In genomic region chr5:96079962-96080361, GRCh38 we compare ENCODE assay signal across 21 cellular contexts.
"Had no signal": no experiment of that assay in that cellular context is flagged by ENCODE, and none has a peak within 500 bp of the region (broad histone marks: within the 10 kb centered on the region; RNA-seq: fewer than 3 reads in every experiment).

No MANE protein-coding gene starts in this region.

- H3K36me3 ChIP-seq: heart right ventricle, left ventricle myocardium inferior, prostate gland, suprapubic skin, transverse colon, uterus, WERI-Rb-1 had no signal

- H3K9me3 ChIP-seq: heart right ventricle, left ventricle myocardium inferior, prostate gland, suprapubic skin, transverse colon, uterus had no signal

- H3K36me3 Mint-ChIP-seq: activated naive CD8-positive, alpha-beta T cell; brain; naive B cell had no signal

- H3K9me3 Mint-ChIP-seq: brain; central memory CD8-positive, alpha-beta T cell; naive B cell; neural crest cell had no signal

- H3K27me3 ChIP-seq: heart right ventricle, suprapubic skin, transverse colon, uterus had no signal

- H3K4me3 ChIP-seq: coronary artery, heart right ventricle, left ventricle myocardium inferior, prostate gland, skin epidermis, suprapubic skin, transverse colon, uterus had no signal

- DNase-seq: activated CD4-positive, alpha-beta T cell treated with anti-CD3 and anti-CD28 coated beads for 1 hour; activated CD8-positive, alpha-beta memory T cell treated with anti-CD3 and anti-CD28 coated beads for 24 hours; activated CD8-positive, alpha-beta memory T cell treated with anti-CD3 and anti-CD28 coated beads, Interleukin-2, amount 50 U/mL, for 48 hours; activated gamma-delta T cell treated with Interleukin-2 at 50 U/mL for 16 hours; heart right ventricle; left ventricle myocardium inferior; naive B cell; right cardiac atrium; stimulated activated CD4-positive, alpha-beta T cell treated with anti-CD3 and anti-CD28 coated beads, Interleukin-4, amount 100 ng/mL, for 1 hour; stimulated activated naive CD8-positive, alpha-beta T cell treated with anti-CD3 and anti-CD28 coated beads, Interleukin-15, amount 100 ng/mL, for 72 hours; transverse colon; uterus; WERI-Rb-1 had no signal

- H3K4me1 Mint-ChIP-seq: central memory CD8-positive, alpha-beta T cell; naive B cell; neural crest cell had no signal

- H3K27ac Mint-ChIP-seq: brain, naive B cell had no signal

- H3K27ac ChIP-seq: coronary artery, left ventricle myocardium inferior, prostate gland, suprapubic skin, transverse colon, uterus, WERI-Rb-1 had no signal

- ATAC-seq: right cardiac atrium had no signal

- H3K4me1 ChIP-seq: left ventricle myocardium inferior, prostate gland, transverse colon, uterus had no signal

- H3K4me3 Mint-ChIP-seq: activated naive CD8-positive, alpha-beta T cell; brain; central memory CD8-positive, alpha-beta T cell; naive B cell; neural crest cell; stimulated activated naive CD8-positive, alpha-beta T cell treated with anti-CD3 and anti-CD28 coated beads, Interleukin-15, amount 100 ng/mL, for 72 hours had no signal
